ENCODE assay signal across 8 cellular contexts in the genomic region with DNA sequence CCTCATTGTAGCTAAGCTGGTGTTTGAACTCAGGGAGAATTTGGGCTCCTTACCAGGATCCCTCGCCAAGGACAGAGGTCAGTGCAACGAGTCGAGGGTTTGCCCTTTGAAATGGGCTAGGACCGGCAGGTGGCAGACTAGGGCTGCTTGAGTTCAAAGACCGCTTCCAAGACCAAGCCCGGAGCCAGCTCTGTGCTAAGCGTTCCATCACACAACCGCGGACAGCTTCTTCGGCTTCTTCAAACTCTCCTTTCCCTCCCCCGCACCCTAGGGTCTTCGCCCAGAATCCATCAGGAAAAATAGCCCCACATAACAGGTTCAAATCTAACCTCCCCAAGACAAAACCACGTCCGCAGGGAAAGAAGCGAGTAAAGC. TPM values are rescaled to one million over a fixed set of nuclear protein-coding genes. Genes with fewer than 3 reads are reported as not detected.
DNase-seq lines count a peak whose midpoint lies in the region; ATAC-seq and TF ChIP-seq lines count a peak whose summit lies in the region.

No MANE protein-coding gene starts in this region.

- peak overlapping the region; percentile 82 for H3K4me3 ChIP-seq in PC-3 (ENCODE audit: low read length)
- H3K4me3 ChIP-seq in muscle layer of duodenum (ENCODE audit: low read depth in 1 of 2, low read length in 2 of 2), result peak overlapping the region; percentile 74 to 77

- H3K4me1 Mint-ChIP-seq in CD14-positive monocyte, result peaks cover 12% of the 10 kb centered on the region
- H3K4me1 Mint-ChIP-seq in activated T-cell treated with anti-CD3 and anti-CD28 coated beads, Interleukin-2, amount 50 U/mL, for 4 hours (ENCODE audit: low read depth), result peaks cover 10% of the 10 kb centered on the region

- H3K9me3 Mint-ChIP-seq in CD14-positive monocyte, result peaks cover 0 to 4% (median 0%) of the 10 kb centered on the region in 7 donors
- H3K9me3 Mint-ChIP-seq in activated T-cell treated with anti-CD3 and anti-CD28 coated beads, Interleukin-2, amount 50 U/mL, for 4 hours, result no peaks in the 10 kb centered on the region

- H3K9me2 ChIP-seq in PC-3 (replicated peaks; ENCODE audit: low read length), result no peaks in the 10 kb centered on the region

- peak overlapping the region; percentile 96 for H3K4me2 ChIP-seq in PC-3 (ENCODE audit: low read length)

- ATAC-seq in GM19372 (IDR thresholded peaks at IDR 0.05; ENCODE audit: low read depth, unreplicated experiment) (peak; percentile 70), PC-3 (peak; percentile 89)
- ATAC-seq in activated T-cell treated with anti-CD3 and anti-CD28 coated beads, Interleukin-2, amount 50 U/mL, for 4 hours, result peak; percentile 89 to 91

- CTCF ChIA-PET in PC-3 (lab: Charles Lee), result interaction anchor here (0.5 to 3.3 kb wide), 11 partner anchors 17 to 405 kb away, joined by 3 to 30 read pairs (median 5); a partner anchor contains a TSS

- H3K36me3 Mint-ChIP-seq in CD14-positive monocyte, result peaks cover 0 to 2% of the 10 kb centered on the region in 2 donors
- H3K36me3 Mint-ChIP-seq in activated T-cell treated with anti-CD3 and anti-CD28 coated beads, Interleukin-2, amount 50 U/mL, for 4 hours (ENCODE audit: insufficient read depth), result no peaks in the 10 kb centered on the region

- BruUV-seq in PC-3 (replicated peaks; lab: Mats Ljungman, UMichigan), result no TSS peak

- H4K20me1 ChIP-seq in PC-3 (ENCODE audit: low read length), result no peaks in the 10 kb centered on the region

- POLR2A ChIA-PET in PC-3 (lab: Charles Lee; ENCODE audit: unreplicated experiment), result interaction anchor here (0.7 kb wide), 2 partner anchors 76 to 83 kb away, joined by 3 read pairs; a partner anchor contains a TSS

- intact Hi-C loops in CD14-positive monocyte (cut with micrococcal nuclease), result loop anchor here (1.0 to 10.0 kb wide), 4 partner anchors 35 to 407 kb away; a partner anchor contains a TSS
- intact Hi-C loops in PC-3 (cut with micrococcal nuclease), result loop anchor here (1.0 to 5.0 kb wide), 4 partner anchors 71 to 405 kb away; no protein-coding TSS in a partner anchor

- no peaks in the 10 kb centered on the region for H3F3A ChIP-seq in PC-3 (ENCODE audit: low read length, unreplicated experiment)

- peak overlapping the region in 6 of 7 donors; percentile 90 to 97 (median 94) for H3K27ac Mint-ChIP-seq in CD14-positive monocyte

- peak overlapping the region; percentile 16; the same call in 1 of the 2 replicates for H3K9ac ChIP-seq in PC-3 (ENCODE audit: low read length)

- no peaks in the 10 kb centered on the region for H3K79me2 ChIP-seq in PC-3 (ENCODE audit: low read length)

- H3K27me3 Mint-ChIP-seq in CD14-positive monocyte (ENCODE audit: low read depth in 3 of 3), result peaks cover 0 to 6% (median 1%) of the 10 kb centered on the region in 3 donors
- no peaks in the 10 kb centered on the region for H3K27me3 Mint-ChIP-seq in activated T-cell treated with anti-CD3 and anti-CD28 coated beads, Interleukin-2, amount 50 U/mL, for 4 hours (ENCODE audit: low read depth)

- peak; percentile 80 for TF ChIP-seq CTCF in CD14-positive monocyte (IDR thresholded peaks at IDR 0.05)
- TF ChIP-seq CTCF in PC-3 (conservative IDR thresholded peaks at IDR 0.05; ENCODE audit: low read depth, low read length), result peak; percentile 86

- H3K9me3 ChIP-seq in PC-3 (ENCODE audit: low read length) (no peaks in the 10 kb centered on the region), muscle layer of duodenum (ENCODE audit: control insufficient read depth in 1 of 2, low read length in 2 of 2) (no peaks in the 10 kb centered on the region)

- peak; percentile 82 for DNase-seq in CD14-positive monocyte (ENCODE audit: low spot score)
- DNase-seq in HT-29 (ENCODE audit: low spot score), result peak; percentile 80
- DNase-seq in PC-3, result peak; percentile 87
- peak; percentile 57 for DNase-seq in activated T-cell treated with anti-CD3 and anti-CD28 coated beads, Interleukin-2, amount 50 U/mL, for 4 hours
- peak; percentile 82 for DNase-seq in fibroblast of gingiva (ENCODE audit: low read depth)
- DNase-seq in stimulated activated CD8-positive, alpha-beta memory T cell treated with anti-CD3 and anti-CD28 coated beads, Interleukin-7, amount 100 ng/mL, for 4 hours (ENCODE audit: low read depth in 2 of 2), result peak; percentile 47 to 53

- H3K4me1 ChIP-seq in PC-3 (ENCODE audit: insufficient read depth, low read length), result peaks cover 9% of the 10 kb centered on the region
- peaks cover 9 to 12% of the 10 kb centered on the region in 2 donors for H3K4me1 ChIP-seq in muscle layer of duodenum (ENCODE audit: control insufficient read depth in 1 of 2, insufficient read depth in 2 of 2, low read length in 2 of 2)

- H3K27ac ChIP-seq in PC-3 (ENCODE audit: low read length) (no peak overlapping the region), muscle layer of duodenum (ENCODE audit: low read length) (peak overlapping the region; percentile 80)

- H3K4me3 Mint-ChIP-seq in CD14-positive monocyte, result no peak overlapping the region
- no peak overlapping the region for H3K4me3 Mint-ChIP-seq in activated T-cell treated with anti-CD3 and anti-CD28 coated beads, Interleukin-2, amount 50 U/mL, for 4 hours

- H2AFZ ChIP-seq in PC-3 (ENCODE audit: low read length), result peak overlapping the region; percentile 99

- H3K27me3 ChIP-seq in PC-3 (ENCODE audit: low read length) (no peaks in the 10 kb centered on the region), muscle layer of duodenum (ENCODE audit: low read depth, low read length) (no peaks in the 10 kb centered on the region)

- no peaks in the 10 kb centered on the region for H3K36me3 ChIP-seq in PC-3 (ENCODE audit: low read depth, low read length)
- H3K36me3 ChIP-seq in muscle layer of duodenum (ENCODE audit: control insufficient read depth in 1 of 2, insufficient read depth in 2 of 2, low read length in 2 of 2), result no peaks in the 10 kb centered on the region

RNA-seq across cellular contexts. Expression of a gene that starts 0.7 kb away (rescaled TPM):
- polyA plus RNA-seq in CD14-positive monocyte, result 10 to 100 TPM; 16.3 to 36.6 TPM
- total RNA-seq in HT-29 (2014; rRNA removed; shearing (Covaris generic)), result 2.7 and 3.5 TPM in 2 replicates
- 1.8 and 3.9 TPM in 2 replicates for total RNA-seq in PC-3 (2014; rRNA removed)
- 1 to 10 TPM; 1.5 to 5.3 (median 3.3) TPM for total RNA-seq in activated T-cell treated with anti-CD3 and anti-CD28 coated beads, Interleukin-2, amount 50 U/mL, for 4 hours

RNA-seq across cellular contexts. Expression of a gene that starts 55.4 kb away (rescaled TPM):
- 10 to 100 TPM; 20.9 to 25.8 TPM for polyA plus RNA-seq in CD14-positive monocyte
- total RNA-seq in HT-29 (2014; rRNA removed; shearing (Covaris generic)), result 1.0 and 1.3 TPM in 2 replicates
- total RNA-seq in PC-3 (2014; rRNA removed), result not detected in 2 replicates
- total RNA-seq in activated T-cell treated with anti-CD3 and anti-CD28 coated beads, Interleukin-2, amount 50 U/mL, for 4 hours, result 100 to 1,000 TPM; 186 to 193 (median 191) TPM

Comparison
In these comparisons a context has a peak if more than half of its experiments do, and no peak if none do; other contexts are left out.
1. RNA of a gene that starts 55.4 kb away (total RNA-seq): 186 to 193 TPM in activated T-cell treated with anti-CD3 and anti-CD28 coated beads, Interleukin-2, amount 50 U/mL, for 4 hours; 1.0 to 1.3 TPM in HT-29 and not detected in PC-3; every median in the first group is over 10 times any median in the second.
2. Peak in every context shown above with its lines, with median percentiles within 50 percentile points of each other: DNase-seq and ATAC-seq.